29 cellular contexts compared by ENCODE assay signal in genomic region chr17:79370126-79370525, GRCh38.
"Had no signal": no experiment of that assay in that cellular context is flagged by ENCODE, and none has a peak within 500 bp of the region (broad histone marks: within the 10 kb centered on the region; RNA-seq: fewer than 3 reads in every experiment).

No MANE protein-coding gene starts in this region.

- H3K9ac ChIP-seq: parathyroid adenoma had no signal

- H3K9me3 ChIP-seq: gastrocnemius medialis, heart left ventricle, suprapubic skin, transverse colon, upper lobe of right lung, vagina had no signal

- H3K4me3 ChIP-seq: dorsolateral prefrontal cortex, gastrocnemius medialis, heart left ventricle, smooth muscle cell, suprapubic skin, transverse colon, upper lobe of right lung, vagina had no signal

- H3K27me3 ChIP-seq: vagina had no signal

- H3K4me1 ChIP-seq: gastrocnemius medialis, heart left ventricle, parathyroid adenoma, suprapubic skin, upper lobe of right lung, vagina had no signal

- DNase-seq: dorsolateral prefrontal cortex; effector CD4-positive, alpha-beta T cell; foreskin fibroblast; gastrocnemius medialis; hippocampal formation; mesenchymal stem cell; naive thymus-derived CD4-positive, alpha-beta T cell; nephron progenitor cell; occipital lobe; stimulated activated CD4-positive, alpha-beta T cell treated with anti-CD3 and anti-CD28 coated beads, Interleukin-12 subunit alpha, Interleukin-12 subunit beta, amount 100 ng/mL, for 4 hours; stimulated activated CD4-positive, alpha-beta T cell treated with anti-CD3 and anti-CD28 coated beads, Interleukin-1b, Interleukin-23, amount 100 ng/mL, for 48 hours; stimulated activated CD4-positive, alpha-beta T cell treated with anti-CD3 and anti-CD28 coated beads, Interleukin-4, amount 100 ng/mL, for 1 hour; stimulated activated CD8-positive, alpha-beta memory T cell treated with anti-CD3 and anti-CD28 coated beads, Interleukin-4, amount 100 ng/mL, for 48 hours; stimulated activated naive CD4-positive, alpha-beta T cell; stimulated activated naive CD8-positive, alpha-beta T cell treated with anti-CD3 and anti-CD28 coated beads, Interleukin-15, amount 100 ng/mL, for 72 hours; transverse colon; upper lobe of right lung had no signal

- H3K9me3 Mint-ChIP-seq: mesothelial cell of epicardium; naive thymus-derived CD4-positive, alpha-beta T cell; nephron progenitor cell; stimulated activated naive CD8-positive, alpha-beta T cell treated with anti-CD3 and anti-CD28 coated beads, Interleukin-15, amount 100 ng/mL, for 72 hours had no signal

- H3K4me3 Mint-ChIP-seq: mesothelial cell of epicardium; naive thymus-derived CD4-positive, alpha-beta T cell; nephron progenitor cell; stimulated activated naive CD8-positive, alpha-beta T cell treated with anti-CD3 and anti-CD28 coated beads, Interleukin-15, amount 100 ng/mL, for 72 hours had no signal

- H3K36me3 Mint-ChIP-seq: mesothelial cell of epicardium; naive thymus-derived CD4-positive, alpha-beta T cell had no signal

- H3K27ac ChIP-seq: epithelial cell of prostate, gastrocnemius medialis, heart left ventricle, parathyroid adenoma, suprapubic skin, transverse colon, upper lobe of right lung, vagina had no signal

- H3K4me2 ChIP-seq: smooth muscle cell had no signal

- ATAC-seq: esophagus mucosa; gastrocnemius medialis; heart left ventricle; naive thymus-derived CD4-positive, alpha-beta T cell; sciatic nerve; stimulated activated naive CD8-positive, alpha-beta T cell treated with anti-CD3 and anti-CD28 coated beads, Interleukin-15, amount 100 ng/mL, for 72 hours; upper lobe of right lung had no signal

- FAIRE-seq: colon, islet of Langerhans had no signal

- H3K4me1 Mint-ChIP-seq: mesothelial cell of epicardium; naive thymus-derived CD4-positive, alpha-beta T cell; stimulated activated naive CD8-positive, alpha-beta T cell treated with anti-CD3 and anti-CD28 coated beads, Interleukin-15, amount 100 ng/mL, for 72 hours had no signal

- H3K27ac Mint-ChIP-seq: mesothelial cell of epicardium; naive thymus-derived CD4-positive, alpha-beta T cell; nephron progenitor cell; progenitor cell of endocrine pancreas; stimulated activated naive CD8-positive, alpha-beta T cell treated with anti-CD3 and anti-CD28 coated beads, Interleukin-15, amount 100 ng/mL, for 72 hours had no signal

- H2AFZ ChIP-seq: parathyroid adenoma had no signal

- H3K36me3 ChIP-seq: gastrocnemius medialis, heart left ventricle, suprapubic skin, transverse colon, upper lobe of right lung, vagina had no signal
